In genomic region chr6:7589949-7590917, GRCh38 we compare ENCODE assay signal across 8 cellular contexts. TPM values are rescaled to one million over a fixed set of nuclear protein-coding genes. Genes with fewer than 3 reads are reported as not detected.
DNase-seq lines count a peak whose midpoint lies in the region; ATAC-seq and TF ChIP-seq lines count a peak whose summit lies in the region.

Gene SNRNP48, plus strand, starts transcription at chr6:7590198. Its CDS starts 60 bp downstream, at chr6:7590258.

- peak within 1 kb of the TSS; percentile 94 for H3K27ac Mint-ChIP-seq in activated T-cell treated with anti-CD3 and anti-CD28 coated beads, Interleukin-2, amount 50 U/mL, for 24 hours

- no peaks in the 10 kb centered on the region for H3K27me3 Mint-ChIP-seq in activated T-cell treated with anti-CD3 and anti-CD28 coated beads, Interleukin-2, amount 50 U/mL, for 24 hours

- peak within 1 kb of the TSS; percentile 75 to 81 (median 76) for H3K27ac ChIP-seq in esophagus muscularis mucosa (replicated peaks in 1 of 4)
- H3K27ac ChIP-seq in muscle layer of duodenum (ENCODE audit: low read length): peak within 1 kb of the TSS; percentile 53

- WGBS in esophagus muscularis mucosa: under 1% methylated on average over 35 of the region's 72 CpGs

- H3K27me3 ChIP-seq in esophagus muscularis mucosa (no peaks in the 10 kb centered on the region), muscle layer of duodenum (ENCODE audit: low read depth, low read length) (no peaks in the 10 kb centered on the region)

- in situ Hi-C loops in KBM-7 (cut with MboI; ENCODE audit: low pct_unique_long_range_greater_than_20kb, low sequenced_read_pairs): no loop called here

- peak; percentile 17 for TF ChIP-seq POLR2A in esophagus muscularis mucosa (IDR thresholded peaks at IDR 0.05; ENCODE audit: low read depth)

- H3K4me1 ChIP-seq in esophagus muscularis mucosa (peaks cover 21 to 33% (median 31%) of the 10 kb centered on the region in 4 donors), muscle layer of duodenum (ENCODE audit: control insufficient read depth in 1 of 2, insufficient read depth in 2 of 2, low read length in 2 of 2) (peaks cover 0 to 35% of the 10 kb centered on the region in 2 donors)

- intact Hi-C loops in esophagus muscularis mucosa (cut with DNase I): loop anchor here (5.0 kb wide), 1 partner anchor 278 kb away; the partner anchor contains the start of gene SSR1

- H3K4me3 ChIP-seq in esophagus muscularis mucosa: peak within 1 kb of the TSS; percentile 75 to 94 (median 92)
- peak within 1 kb of the TSS; percentile 68 to 91 for H3K4me3 ChIP-seq in muscle layer of duodenum (ENCODE audit: low read depth in 1 of 2, low read length in 2 of 2)

- H3K36me3 ChIP-seq in esophagus muscularis mucosa (peaks cover under 1 to 21% (median 14%) of the 10 kb centered on the region in 4 donors), muscle layer of duodenum (ENCODE audit: control insufficient read depth in 1 of 2, insufficient read depth in 2 of 2, low read length in 2 of 2) (peaks cover 4 to 10% of the 10 kb centered on the region in 2 donors)

- TF ChIP-seq EP300 in esophagus muscularis mucosa (IDR thresholded peaks at IDR 0.05): no peak

- peak within 1 kb of the TSS; percentile 95 for H3K4me3 Mint-ChIP-seq in activated T-cell treated with anti-CD3 and anti-CD28 coated beads, Interleukin-2, amount 50 U/mL, for 24 hours

- no peak for TF ChIP-seq CTCF in esophagus muscularis mucosa (IDR thresholded peaks at IDR 0.05)

- DNase-seq in DMS153 treated with DMSO at 0.1 percent for 48 hours (lab: John Stamatoyannopoulos, UW; ENCODE audit: unreplicated experiment) (peak; percentile 27), KBM-7 (peak; percentile 94), esophagus muscularis mucosa (ENCODE audit: extremely low spot score) (peak; percentile 98)
- peak; percentile 94 for DNase-seq in activated T-cell treated with anti-CD3 and anti-CD28 coated beads, Interleukin-2, amount 50 U/mL, for 24 hours
- DNase-seq in stimulated activated CD8-positive, alpha-beta memory T cell treated with anti-CD3 and anti-CD28 coated beads, Interleukin-7, amount 100 ng/mL, for 4 hours (ENCODE audit: low read depth in 2 of 2): peak; percentile 79 to 84

- peaks cover 34% of the 10 kb centered on the region for H3K36me3 Mint-ChIP-seq in activated T-cell treated with anti-CD3 and anti-CD28 coated beads, Interleukin-2, amount 50 U/mL, for 24 hours (ENCODE audit: low read depth)

- H3K9me3 Mint-ChIP-seq in activated T-cell treated with anti-CD3 and anti-CD28 coated beads, Interleukin-2, amount 50 U/mL, for 24 hours: no peaks in the 10 kb centered on the region

- ATAC-seq in GM21717 (IDR thresholded peaks at IDR 0.05; ENCODE audit: unreplicated experiment): peak; percentile 99

- H3K4me1 Mint-ChIP-seq in activated T-cell treated with anti-CD3 and anti-CD28 coated beads, Interleukin-2, amount 50 U/mL, for 24 hours (ENCODE audit: low read depth): peaks cover 43% of the 10 kb centered on the region

- H3K9me3 ChIP-seq in esophagus muscularis mucosa: no peaks in the 10 kb centered on the region
- H3K9me3 ChIP-seq in muscle layer of duodenum (ENCODE audit: control insufficient read depth in 1 of 2, low read length in 2 of 2): no peaks in the 10 kb centered on the region

TF ChIP-seq in PFSK-1, 5 proteins besides CTCF, POLR2A, EP300 and RAD21:
- TF ChIP-seq REST (IDR thresholded peaks at IDR 0.05; ENCODE audit: insufficient read depth in 1 of 2, low read depth in 2 of 2, low read length in 2 of 2): peak in 1 of 2 experiments; percentile 58; a peak in 2 of 4 replicates
- peak; percentile 98 for TF ChIP-seq POLR2AphosphoS5 (IDR thresholded peaks at IDR 0.05; ENCODE audit: low read depth, low read length)
- TF ChIP-seq TAF1 (IDR thresholded peaks at IDR 0.05; ENCODE audit: borderline replicate concordance, insufficient read depth, low read length): peak; percentile 91
- TF ChIP-seq SIN3A (IDR thresholded peaks at IDR 0.05; ENCODE audit: borderline replicate concordance, insufficient read depth, low read length): peak; percentile 16; the same call in 1 of the 2 replicates
- peak; percentile 31 for TF ChIP-seq FOXP2 (optimal IDR thresholded peaks at IDR 0.05; ENCODE audit: borderline replicate concordance, extremely low read depth, extremely low read length, insufficient read depth)

RNA-seq across cellular contexts. Expression of gene SNRNP48, which starts in this region (rescaled TPM):
- polyA plus RNA-seq in PFSK-1 (2012; ENCODE audit: insufficient read length, low read depth): 11.1 TPM
- 10 to 100 TPM in 1 of 4 donors, 1 to 10 TPM in 3; 8.9 to 17.0 (median 9.5) TPM for total RNA-seq in esophagus muscularis mucosa

Comparison
In these comparisons a context has a peak if more than half of its experiments do, and no peak if none do; other contexts are left out.
1. Peak in every context shown above with its lines: DNase-seq, ATAC-seq, H3K4me3 ChIP-seq and H3K27ac ChIP-seq.
2. DNase-seq: peak in every context shown above with its lines; median percentile 98 in esophagus muscularis mucosa; 94 in KBM-7; 94 in activated T-cell treated with anti-CD3 and anti-CD28 coated beads, Interleukin-2, amount 50 U/mL, for 24 hours; 82 in stimulated activated CD8-positive, alpha-beta memory T cell treated with anti-CD3 and anti-CD28 coated beads, Interleukin-7, amount 100 ng/mL, for 4 hours; 27 in DMS153 treated with DMSO at 0.1 percent for 48 hours.